Comparison of ENCODE assay signal across 8 cellular contexts in the genomic region with DNA sequence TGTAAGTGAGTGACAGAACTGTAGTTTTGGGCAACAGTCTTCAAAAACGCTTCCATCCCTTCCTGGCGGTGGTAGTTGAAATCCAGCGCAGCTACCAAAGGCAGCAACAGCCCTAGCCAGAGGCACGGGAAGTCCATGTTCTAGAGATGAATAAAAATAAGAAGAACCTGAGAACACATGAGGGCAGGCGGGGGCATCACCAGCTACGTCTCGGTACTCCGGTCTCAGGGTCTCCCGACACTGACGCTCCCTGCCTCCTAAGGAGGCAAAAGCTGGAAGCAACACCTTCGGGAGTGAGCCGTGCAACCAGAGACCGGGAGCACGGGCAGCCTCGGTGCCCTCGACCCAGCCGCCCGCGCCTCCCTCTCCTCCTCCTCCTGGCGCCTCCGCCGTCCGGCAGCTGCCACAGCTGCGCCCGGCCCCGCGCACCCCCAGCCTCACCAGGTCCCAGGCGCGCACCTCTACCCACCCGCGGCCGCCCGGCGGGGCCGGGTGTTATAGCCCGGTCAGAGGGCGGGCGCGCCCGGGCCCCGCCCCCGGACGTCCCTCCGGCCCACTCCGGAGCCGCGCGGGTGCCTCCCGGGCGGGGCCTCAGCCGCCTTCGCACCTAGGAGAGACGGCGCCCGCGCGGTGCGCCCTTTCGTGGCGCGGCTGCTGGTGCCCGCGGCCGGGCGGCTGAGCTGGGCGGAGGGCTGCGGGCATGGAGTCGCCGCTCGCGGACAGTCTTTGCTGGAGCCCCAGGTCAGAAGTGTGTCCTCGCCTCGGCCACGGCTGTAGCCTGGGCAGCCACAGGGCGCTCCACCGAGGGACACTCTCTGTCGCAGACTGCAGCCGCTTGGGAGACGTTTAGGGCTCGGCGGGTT. TPM values are rescaled to one million over a fixed set of nuclear protein-coding genes. Genes with fewer than 3 reads are reported as not detected.
DNase-seq lines count a peak whose midpoint lies in the region; ATAC-seq and TF ChIP-seq lines count a peak whose summit lies in the region.

A gene (minus strand): TSS at position 471 of the 863 bp plus-strand sequence. CDS start 334 bp downstream, at position 137.

- H3K9me3 Mint-ChIP-seq in brain, result peaks cover 0 to 6% (median 3%) of the 10 kb centered on the region in 5 experiments

- peak; percentile 97 for ATAC-seq in GM21825 (IDR thresholded peaks at IDR 0.05; ENCODE audit: unreplicated experiment)

- H3K36me3 ChIP-seq in GM06990 (ENCODE audit: control insufficient read depth, insufficient read depth, low read length), result no peaks in the 10 kb centered on the region
- no peaks in the 10 kb centered on the region for H3K36me3 ChIP-seq in MG63

- no peak for TF ChIP-seq CTCF in GM06990 (IDR thresholded peaks at IDR 0.05; ENCODE audit: insufficient read depth, low read length, poor library complexity, severe bottlenecking)
- no peak for TF ChIP-seq CTCF in brain (conservative IDR thresholded peaks at IDR 0.05)

- peaks cover 52% of the 10 kb centered on the region for H3K27me3 Mint-ChIP-seq in brain

- peak; percentile 69 for DNase-seq in GM06990 (ENCODE audit: extremely low read depth, insufficient read length)
- peak; percentile 78 for DNase-seq in MG63
- DNase-seq in UCSD-AML1 (lab: John Stamatoyannopoulos, UW; ENCODE audit: unreplicated experiment), result peak; percentile 24
- DNase-seq in iPS-NIHi7 (ENCODE audit: extremely low spot score), result peak; percentile 80
- no peak for DNase-seq in GDM1 (lab: John Stamatoyannopoulos, UW)

- no peaks in the 10 kb centered on the region for H3K36me3 Mint-ChIP-seq in brain

- H3K4me1 Mint-ChIP-seq in brain, result peaks cover 8% of the 10 kb centered on the region

- H3K4me3 ChIP-seq in GM06990 (replicated peaks; ENCODE audit: low read depth, low read length) (peak within 1 kb of the TSS; percentile 55), MG63 (peak within 1 kb of the TSS; percentile 56), skin epidermis (peak within 1 kb of the TSS; percentile 60 to 75 (median 66))

- H3K27ac Mint-ChIP-seq in brain, result peak within 1 kb of the TSS in 2 of 5 experiments; percentile 2 to 16

- peak within 1 kb of the TSS in 19 of 21 experiments; percentile 52 to 83 (median 64) for H3K27ac ChIP-seq in skin epidermis

- no peaks in the 10 kb centered on the region; the same call in none of the 2 replicates for H3K27me3 ChIP-seq in GM06990 (replicated peaks; ENCODE audit: control insufficient read depth, insufficient read depth, low read length)
- no peaks in the 10 kb centered on the region for H3K27me3 ChIP-seq in MG63

- H3K4me3 Mint-ChIP-seq in brain, result peak within 1 kb of the TSS; percentile 81 to 89 (median 84)

- H3K9me3 ChIP-seq in MG63, result peaks cover 3% of the 10 kb centered on the region; the same call in 1 of the 2 replicates

RNA-seq across cellular contexts. Expression of the gene that starts here (rescaled TPM):
- total RNA-seq in MG63 (2014; rRNA removed; shearing (Covaris generic); ENCODE audit: low replicate concordance), result 1.7 and 4.6 TPM in 2 replicates
- polyA plus RNA-seq in brain (ENCODE audit: insufficient read depth, low read depth, low replicate concordance), result 8.4 TPM
